ENCODE assay signal across 1 cellular context in the genomic region with DNA sequence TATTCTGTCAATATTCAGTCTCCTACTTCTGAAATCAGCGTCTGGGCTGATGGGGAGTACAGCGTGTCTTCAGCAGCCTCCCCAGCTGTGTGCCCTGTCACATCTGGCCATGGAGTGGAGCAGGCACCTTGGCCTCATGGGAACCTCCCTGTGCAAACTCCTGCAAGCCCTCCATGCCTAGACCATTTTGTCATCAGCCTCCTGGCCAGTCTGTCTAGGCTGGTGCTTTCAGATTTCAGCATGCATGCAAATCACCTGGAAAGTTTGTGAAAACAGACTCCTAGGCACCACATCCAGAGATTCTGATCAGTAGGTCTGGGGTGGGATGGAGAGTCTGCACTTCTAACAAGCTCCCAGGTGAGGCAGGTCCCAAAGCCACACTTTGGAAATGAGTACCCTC.
TF ChIP-seq lines count a peak whose summit lies in the region.

No MANE protein-coding gene starts in this region.

TF ChIP-seq in WTC11, 78 proteins besides CTCF, POLR2A, EP300 and RAD21 (continued from another document):
- TF ChIP-seq MYBL2 (CRISPR knock-in tag; IDR thresholded peaks at IDR 0.05) (no peak), SOX15 (CRISPR knock-in tag; IDR thresholded peaks at IDR 0.05) (no peak), ZNF423 (CRISPR knock-in tag; IDR thresholded peaks at IDR 0.05) (no peak), ZNF396 (CRISPR knock-in tag; IDR thresholded peaks at IDR 0.05; ENCODE audit: borderline replicate concordance) (no peak)
TF ChIP-seq in WTC11: peak in this region for 0.
